Comparison of ENCODE assay signal across 13 cellular contexts in genomic region chr11:61401558-61401957, GRCh38. TPM values are rescaled to one million over a fixed set of nuclear protein-coding genes. Genes with fewer than 3 reads are reported as not detected.
DNase-seq lines count a peak whose midpoint lies in the region; ATAC-seq, FAIRE-seq and TF ChIP-seq lines count a peak whose summit lies in the region.
"Had no signal": no experiment of that assay in that cellular context is flagged by ENCODE, and none has a peak within 500 bp of the region (broad histone marks: within the 10 kb centered on the region; RNA-seq: fewer than 3 reads in every experiment).

No MANE protein-coding gene starts in this region.

- H4K20me1 ChIP-seq in HepG2 (ENCODE audit: insufficient read depth, low read length) (no peaks in the 10 kb centered on the region), HCT116 (ENCODE audit: insufficient read depth) (no peaks in the 10 kb centered on the region)

- TF ChIP-seq RAD21 in HepG2 (CRISPR knock-in tag; IDR thresholded peaks at IDR 0.05) = no peak
- no peak for TF ChIP-seq RAD21 in HCT116 (IDR thresholded peaks at IDR 0.05; ENCODE audit: low read depth)

- POLR2A ChIA-PET in HepG2 (lab: Yijun Ruan, JAX) = interaction anchor here (1.3 to 4.5 kb wide), 7 partner anchors 9 to 66 kb away, joined by 4 to 35 read pairs (median 8); partner anchors contain the start of genes CPSF7, CYB561A3, SDHAF2 and TMEM216
- POLR2A ChIA-PET in HCT116 (lab: Charles Lee) = interaction anchor here (1.1 to 1.7 kb wide), 4 partner anchors 9 to 66 kb away, joined by 4 to 8 read pairs (median 6); partner anchors contain the start of genes CPSF7, SDHAF2 and TMEM216

- peak overlapping the region in 4 of 6 donors; percentile 36 to 76 (median 62) for H3K27ac Mint-ChIP-seq in immature natural killer cell
- H3K27ac Mint-ChIP-seq in stimulated activated effector memory CD8-positive, alpha-beta T cell treated with anti-CD3 and anti-CD28 coated beads, Interleukin-12 subunit alpha, Interleukin-12 subunit beta, amount 100 ng/mL, for 72 hours = peak overlapping the region; percentile 77

- peaks cover 31 to 53% of the 10 kb centered on the region in 2 experiments for H3K36me3 ChIP-seq in HepG2 (replicated peaks in 1 of 2; ENCODE audit: control insufficient read depth in 1 of 2, insufficient read depth in 2 of 2, low read length in 2 of 2)
- peaks cover 0 to 46% (median 20%) of the 10 kb centered on the region in 4 donors for H3K36me3 ChIP-seq in right lobe of liver
- peaks cover 32 to 35% of the 10 kb centered on the region in 2 experiments; a peak in 3 of 4 replicates for H3K36me3 ChIP-seq in HCT116 (ENCODE audit: control insufficient read depth in 1 of 2, insufficient read depth in 2 of 2, low read length in 2 of 2)

- H3K27me3 ChIP-seq in HepG2 (ENCODE audit: control insufficient read depth in 1 of 2, insufficient read depth in 2 of 2, low read length in 2 of 2) (no peaks in the 10 kb centered on the region), right lobe of liver (no peaks in the 10 kb centered on the region), HCT116 (ENCODE audit: insufficient read depth, low read length) (no peaks in the 10 kb centered on the region)

- H3K9me3 ChIP-seq in HepG2 (ENCODE audit: low read length) (no peaks in the 10 kb centered on the region), right lobe of liver (no peaks in the 10 kb centered on the region), HCT116 (ENCODE audit: control insufficient read depth in 1 of 2, insufficient read depth in 1 of 2, low read depth in 1 of 2, low read length in 2 of 2) (no peaks in the 10 kb centered on the region)

- TF ChIP-seq POLR2A in HepG2 (IDR thresholded peaks at IDR 0.05; ENCODE audit: insufficient read depth in 1 of 2, low read depth in 2 of 2, low read length in 2 of 2) = no peak
- no peak for TF ChIP-seq POLR2A in right lobe of liver (IDR thresholded peaks at IDR 0.05)
- no peak for TF ChIP-seq POLR2A in HCT116 (IDR thresholded peaks at IDR 0.05; ENCODE audit: borderline replicate concordance, extremely low read depth, insufficient read depth, insufficient read length)

- no peaks in the 10 kb centered on the region for H3K9me3 Mint-ChIP-seq in immature natural killer cell
- no peaks in the 10 kb centered on the region for H3K9me3 Mint-ChIP-seq in stimulated activated effector memory CD8-positive, alpha-beta T cell treated with anti-CD3 and anti-CD28 coated beads, Interleukin-12 subunit alpha, Interleukin-12 subunit beta, amount 100 ng/mL, for 72 hours
- H3K9me3 Mint-ChIP-seq: H9 had no signal

- H3K9ac ChIP-seq in HepG2 (ENCODE audit: insufficient read depth, low read depth, low read length) (no peak overlapping the region), HCT116 (ENCODE audit: low read length) (no peak overlapping the region)

- H2AFZ ChIP-seq in HepG2 (ENCODE audit: low read length) = no peak overlapping the region
- no peak overlapping the region for H2AFZ ChIP-seq in HCT116 (ENCODE audit: low read depth, low read length, poor library complexity, severe bottlenecking)

- peaks cover 0 to 14% of the 10 kb centered on the region in 2 donors for H3K4me1 Mint-ChIP-seq in immature natural killer cell
- H3K4me1 Mint-ChIP-seq in stimulated activated effector memory CD8-positive, alpha-beta T cell treated with anti-CD3 and anti-CD28 coated beads, Interleukin-12 subunit alpha, Interleukin-12 subunit beta, amount 100 ng/mL, for 72 hours = no peaks in the 10 kb centered on the region
- H3K4me1 Mint-ChIP-seq: H9 had no signal

- no peak for TF ChIP-seq EP300 in HepG2 (IDR thresholded peaks at IDR 0.05; ENCODE audit: low read depth in 2 of 2, low read length in 2 of 2)
- no peak for TF ChIP-seq EP300 in HepG2 (CRISPR knock-in tag; IDR thresholded peaks at IDR 0.05; ENCODE audit: borderline replicate concordance)

- H3K4me1 ChIP-seq in HepG2 (ENCODE audit: insufficient read depth, low read length) (no peaks in the 10 kb centered on the region), right lobe of liver (no peaks in the 10 kb centered on the region), HCT116 (ENCODE audit: control insufficient read depth in 1 of 2, insufficient read depth in 2 of 2, low read length in 2 of 2) (no peaks in the 10 kb centered on the region)

- WGBS in HepG2 (ENCODE audit: low lambda C conversion rate) = 95% methylated on average over 2 of the region's 2 CpGs
- WGBS in right lobe of liver (ENCODE audit: insufficient coverage, low coverage, low lambda C conversion rate, missing lambda C conversion rate) = 100% methylated on average over 2 of the region's 2 CpGs

- FAIRE-seq in HepG2 (lab: Jason Lieb, UNC) (no peak), RCC 7860 (lab: Jason Lieb, UNC) (no peak)

- RAD21 ChIA-PET in HCT116 (lab: Charles Lee; ENCODE audit: low non-redundant PET in 1 of 2, low total read pairs in 2 of 2, uncharacterized antibody in 2 of 2, unreplicated experiment in 2 of 2) = no interaction called here

- in situ Hi-C loops in HepG2 (cut with HindIII; ENCODE audit: extremely low pct_ligation_motif_present, low pct_unique_long_range_greater_than_20kb) = no loop called here

- peaks cover 4 to 44% (median 12%) of the 10 kb centered on the region in 3 donors for H3K36me3 Mint-ChIP-seq in immature natural killer cell
- H3K36me3 Mint-ChIP-seq in stimulated activated effector memory CD8-positive, alpha-beta T cell treated with anti-CD3 and anti-CD28 coated beads, Interleukin-12 subunit alpha, Interleukin-12 subunit beta, amount 100 ng/mL, for 72 hours = peaks cover 89% of the 10 kb centered on the region

- intact Hi-C loops in HepG2 (cut with micrococcal nuclease; ENCODE audit: unreplicated experiment) = no loop called here
- intact Hi-C loops in right lobe of liver (cut with DNase I) = no loop called here
- intact Hi-C loops in HCT116 (cut with micrococcal nuclease) = no loop called here

- H3K27ac ChIP-seq in HepG2 (ENCODE audit: extremely low read length, insufficient read depth, low read length) = no peak overlapping the region
- no peak overlapping the region for H3K27ac ChIP-seq in right lobe of liver
- no peak overlapping the region for H3K27ac ChIP-seq in HCT116 (ENCODE audit: low read depth, low read length)

- no peak for DNase-seq in HepG2 (ENCODE audit: low spot score)
- DNase-seq in right lobe of liver = no peak
- no peak for DNase-seq in HCT116 (ENCODE audit: low read depth, low spot score)
- DNase-seq in immature natural killer cell = no peak
- DNase-seq in stimulated activated effector memory CD8-positive, alpha-beta T cell treated with anti-CD3 and anti-CD28 coated beads, Interleukin-12 subunit alpha, Interleukin-12 subunit beta, amount 100 ng/mL, for 72 hours (ENCODE audit: low spot score in 2 of 2) = no peak
- no peak for DNase-seq in NCI-H748 (lab: John Stamatoyannopoulos, UW; ENCODE audit: unreplicated experiment)
- DNase-seq in middle frontal gyrus (ENCODE audit: extremely low spot score, low spot score) = no peak
- DNase-seq in RCC 7860 (ENCODE audit: low spot score) = no peak
- DNase-seq: H9, IMR-90, NCI-H146, NCI-H226, NCI-H526 had no signal

- no peak overlapping the region for H3K4me3 ChIP-seq in HepG2 (replicated peaks in 1 of 3; ENCODE audit: insufficient read depth in 1 of 3, low read depth in 2 of 3, low read length in 3 of 3)
- H3K4me3 ChIP-seq in right lobe of liver = no peak overlapping the region
- H3K4me3 ChIP-seq in HCT116 (replicated peaks in 1 of 2; ENCODE audit: low read depth in 1 of 2, low read length in 2 of 2) = no peak overlapping the region

- no peaks in the 10 kb centered on the region for H3K9me2 ChIP-seq in HCT116 (ENCODE audit: insufficient read depth)

- H3K4me2 ChIP-seq in HepG2 (ENCODE audit: low read depth, low read length) (no peak overlapping the region), HCT116 (ENCODE audit: low read length) (no peak overlapping the region)

- CTCF ChIA-PET in HepG2 (lab: Yijun Ruan, JAX; ENCODE audit: low intra/inter-chr PET ratio, low total read pairs) = no interaction called here
- CTCF ChIA-PET in HCT116 (lab: Charles Lee) = interaction anchor here (1.0 to 1.7 kb wide), 2 partner anchors 16 to 65 kb away, joined by 3 to 5 read pairs; no protein-coding TSS in a partner anchor

- BruUV-seq in HepG2 (replicated peaks; lab: Mats Ljungman, UMichigan) (no TSS peak), HCT116 (replicated peaks; lab: Mats Ljungman, UMichigan) (no TSS peak)

- H3K79me2 ChIP-seq in HepG2 (ENCODE audit: insufficient read depth, low read length) (no peaks in the 10 kb centered on the region), HCT116 (ENCODE audit: insufficient read depth, low read length) (peaks cover 6% of the 10 kb centered on the region; the same call in 1 of the 2 replicates)

- H3K4me3 Mint-ChIP-seq in immature natural killer cell = no peak overlapping the region
- H3K4me3 Mint-ChIP-seq in stimulated activated effector memory CD8-positive, alpha-beta T cell treated with anti-CD3 and anti-CD28 coated beads, Interleukin-12 subunit alpha, Interleukin-12 subunit beta, amount 100 ng/mL, for 72 hours = no peak overlapping the region
- H3K4me3 Mint-ChIP-seq: H9 had no signal

- no peak for ATAC-seq in HepG2
- no peak for ATAC-seq in right lobe of liver
- no peak; the same call in 1 of the 2 replicates for ATAC-seq in HCT116
- ATAC-seq in stimulated activated effector memory CD8-positive, alpha-beta T cell treated with anti-CD3 and anti-CD28 coated beads, Interleukin-12 subunit alpha, Interleukin-12 subunit beta, amount 100 ng/mL, for 72 hours = no peak

- TF ChIP-seq CTCF in HepG2 (CRISPR knock-in tag; IDR thresholded peaks at IDR 0.05) = no peak
- TF ChIP-seq CTCF in right lobe of liver (IDR thresholded peaks at IDR 0.05) = no peak
- no peak for TF ChIP-seq CTCF in HCT116 (IDR thresholded peaks at IDR 0.05 in 2 of 3, conservative IDR thresholded peaks at IDR 0.05 in 1 of 3; ENCODE audit: borderline replicate concordance in 1 of 3, insufficient read depth in 1 of 3, low read depth in 2 of 3, low read length in 2 of 3)

- H3K27me3 Mint-ChIP-seq in immature natural killer cell (ENCODE audit: low read depth in 3 of 3) = peaks cover 0 to 2% (median 1%) of the 10 kb centered on the region in 3 donors

RNA-seq across cellular contexts. Expression of gene TMEM216, which starts 9.2 kb away (rescaled TPM):
- total RNA-seq in HepG2 (2016; rRNA removed; fragmentation: Illumina TruSeq; extraction: Trizol) (25.2 and 25.4 TPM in 2 replicates), right lobe of liver (1 to 10 TPM; 1.7 to 3.9 (median 2.0) TPM), HCT116 (2021; ENCODE audit: unreplicated experiment) (13.7 TPM)
- total RNA-seq in HepG2 (2016; cell fraction: cytosol; rRNA removed; fragmentation: Illumina TruSeq; extraction: Trizol; ENCODE audit: low read depth) = 33.0 and 38.9 TPM in 2 replicates
- total RNA-seq in HepG2 (2016; cell fraction: insoluble cytoplasmic fraction; rRNA removed; fragmentation: Illumina TruSeq; extraction: Trizol) = 23.9 and 27.8 TPM in 2 replicates
- total RNA-seq in HepG2 (2016; cell fraction: membrane; rRNA removed; fragmentation: Illumina TruSeq; extraction: Trizol) = 43.9 and 52.8 TPM in 2 replicates
- total RNA-seq in HepG2 (2016; cell fraction: nucleus; rRNA removed; fragmentation: Illumina TruSeq; extraction: Trizol) = 15.8 and 17.5 TPM in 2 replicates
- polyA plus RNA-seq in HepG2 (2011; rRNA removed) (53.7 and 60.1 TPM in 2 replicates), immature natural killer cell (10 to 100 TPM; 49.8 to 63.7 (median 51.1) TPM)
- 44.7 and 56.5 TPM in 2 replicates for polyA plus RNA-seq in HepG2 (2011; cell fraction: cytosol; rRNA removed)
- 20.0 and 25.6 TPM in 2 replicates for polyA plus RNA-seq in HepG2 (2011; cell fraction: nucleus; rRNA removed)
- polyA plus RNA-seq in HepG2 (2012) = 17.5 and 21.3 TPM in 2 replicates
- polyA plus RNA-seq in HepG2 (2016; cell fraction: cytosol; fragmentation: Illumina TruSeq; extraction: Trizol; ENCODE audit: low read depth) = 45.4 and 52.3 TPM in 2 replicates
- polyA plus RNA-seq in HepG2 (2016; cell fraction: insoluble cytoplasmic fraction; fragmentation: Illumina TruSeq; extraction: Trizol; ENCODE audit: low read depth) = 31.2 and 31.8 TPM in 2 replicates
- polyA plus RNA-seq in HepG2 (2016; cell fraction: membrane; fragmentation: Illumina TruSeq; extraction: Trizol; ENCODE audit: low read depth) = 53.1 and 57.7 TPM in 2 replicates
- polyA plus RNA-seq in HepG2 (2016; cell fraction: nucleus; fragmentation: Illumina TruSeq; extraction: Trizol; ENCODE audit: insufficient read depth, low read depth) = 33.0 and 35.6 TPM in 2 replicates
- polyA minus RNA-seq in HepG2 (2011; rRNA and poly(A)+ RNA removed; ENCODE audit: low replicate concordance) = 13.9 and 44.9 TPM in 2 replicates
- polyA minus RNA-seq in HepG2 (2011; cell fraction: cytosol; rRNA and poly(A)+ RNA removed) = 11.1 and 12.6 TPM in 2 replicates
- 11.3 and 19.4 TPM in 2 replicates for polyA minus RNA-seq in HepG2 (2011; cell fraction: nucleus; rRNA and poly(A)+ RNA removed)
- polyA plus RNA-seq in HCT116 (2012) = 21.1 and 23.5 TPM in 2 replicates

RNA-seq across cellular contexts. Expression of gene CPSF7, which starts 28.2 kb away (rescaled TPM):
- total RNA-seq in HepG2 (2016; rRNA removed; fragmentation: Illumina TruSeq; extraction: Trizol) (29.4 and 34.1 TPM in 2 replicates), right lobe of liver (10 to 100 TPM; 16.7 to 52.0 (median 31.7) TPM), HCT116 (2021; ENCODE audit: unreplicated experiment) (110 TPM)
- 7.3 and 8.6 TPM in 2 replicates for total RNA-seq in HepG2 (2016; cell fraction: cytosol; rRNA removed; fragmentation: Illumina TruSeq; extraction: Trizol; ENCODE audit: low read depth)
- total RNA-seq in HepG2 (2016; cell fraction: insoluble cytoplasmic fraction; rRNA removed; fragmentation: Illumina TruSeq; extraction: Trizol) = 25.4 and 37.8 TPM in 2 replicates
- total RNA-seq in HepG2 (2016; cell fraction: membrane; rRNA removed; fragmentation: Illumina TruSeq; extraction: Trizol) = 19.4 and 20.2 TPM in 2 replicates
- total RNA-seq in HepG2 (2016; cell fraction: nucleus; rRNA removed; fragmentation: Illumina TruSeq; extraction: Trizol) = 48.4 and 51.2 TPM in 2 replicates
- polyA plus RNA-seq in HepG2 (2011; rRNA removed) (36.8 and 40.6 TPM in 2 replicates), immature natural killer cell (10 to 100 TPM; 11.9 to 34.0 (median 14.8) TPM)
- 16.4 and 19.7 TPM in 2 replicates for polyA plus RNA-seq in HepG2 (2011; cell fraction: cytosol; rRNA removed)
- polyA plus RNA-seq in HepG2 (2011; cell fraction: nucleus; rRNA removed) = 110 and 125 TPM in 2 replicates
- 47.5 and 48.9 TPM in 2 replicates for polyA plus RNA-seq in HepG2 (2012)
- polyA plus RNA-seq in HepG2 (2016; cell fraction: cytosol; fragmentation: Illumina TruSeq; extraction: Trizol; ENCODE audit: low read depth) = 3.7 and 4.1 TPM in 2 replicates
- polyA plus RNA-seq in HepG2 (2016; cell fraction: insoluble cytoplasmic fraction; fragmentation: Illumina TruSeq; extraction: Trizol; ENCODE audit: low read depth) = 36.9 and 49.6 TPM in 2 replicates
- 13.1 and 15.0 TPM in 2 replicates for polyA plus RNA-seq in HepG2 (2016; cell fraction: membrane; fragmentation: Illumina TruSeq; extraction: Trizol; ENCODE audit: low read depth)
- 151 and 159 TPM in 2 replicates for polyA plus RNA-seq in HepG2 (2016; cell fraction: nucleus; fragmentation: Illumina TruSeq; extraction: Trizol; ENCODE audit: insufficient read depth, low read depth)
- 43.6 and 128 TPM in 2 replicates for polyA minus RNA-seq in HepG2 (2011; rRNA and poly(A)+ RNA removed; ENCODE audit: low replicate concordance)
- 14.5 and 17.3 TPM in 2 replicates for polyA minus RNA-seq in HepG2 (2011; cell fraction: cytosol; rRNA and poly(A)+ RNA removed)
- polyA minus RNA-seq in HepG2 (2011; cell fraction: nucleus; rRNA and poly(A)+ RNA removed) = 56.7 and 63.0 TPM in 2 replicates
- polyA plus RNA-seq in HCT116 (2012) = 48.9 and 58.1 TPM in 2 replicates

RNA-seq across cellular contexts. Expression of gene SDHAF2, which starts 28.4 kb away (rescaled TPM):
- 44.2 and 53.3 TPM in 2 replicates for total RNA-seq in HepG2 (2016; rRNA removed; fragmentation: Illumina TruSeq; extraction: Trizol)
- total RNA-seq in HepG2 (2016; cell fraction: cytosol; rRNA removed; fragmentation: Illumina TruSeq; extraction: Trizol; ENCODE audit: low read depth) = 30.3 and 32.6 TPM in 2 replicates
- total RNA-seq in HepG2 (2016; cell fraction: insoluble cytoplasmic fraction; rRNA removed; fragmentation: Illumina TruSeq; extraction: Trizol) = 44.0 and 50.9 TPM in 2 replicates
- total RNA-seq in HepG2 (2016; cell fraction: membrane; rRNA removed; fragmentation: Illumina TruSeq; extraction: Trizol) = 39.7 and 41.1 TPM in 2 replicates
- total RNA-seq in HepG2 (2016; cell fraction: nucleus; rRNA removed; fragmentation: Illumina TruSeq; extraction: Trizol) = 25.6 and 36.2 TPM in 2 replicates
- 70.4 and 70.5 TPM in 2 replicates for polyA plus RNA-seq in HepG2 (2011; rRNA removed)
- polyA plus RNA-seq in HepG2 (2011; cell fraction: cytosol; rRNA removed) = 81.8 and 87.8 TPM in 2 replicates
- 26.5 and 33.7 TPM in 2 replicates for polyA plus RNA-seq in HepG2 (2011; cell fraction: nucleus; rRNA removed)
- 25.1 and 33.9 TPM in 2 replicates for polyA plus RNA-seq in HepG2 (2012)
- 25.0 and 26.0 TPM in 2 replicates for polyA plus RNA-seq in HepG2 (2016; cell fraction: cytosol; fragmentation: Illumina TruSeq; extraction: Trizol; ENCODE audit: low read depth)
- 65.1 and 67.8 TPM in 2 replicates for polyA plus RNA-seq in HepG2 (2016; cell fraction: insoluble cytoplasmic fraction; fragmentation: Illumina TruSeq; extraction: Trizol; ENCODE audit: low read depth)
- 38.0 and 41.3 TPM in 2 replicates for polyA plus RNA-seq in HepG2 (2016; cell fraction: membrane; fragmentation: Illumina TruSeq; extraction: Trizol; ENCODE audit: low read depth)
- 48.1 and 64.5 TPM in 2 replicates for polyA plus RNA-seq in HepG2 (2016; cell fraction: nucleus; fragmentation: Illumina TruSeq; extraction: Trizol; ENCODE audit: insufficient read depth, low read depth)
- polyA minus RNA-seq in HepG2 (2011; rRNA and poly(A)+ RNA removed; ENCODE audit: low replicate concordance) = 102 and 166 TPM in 2 replicates
- polyA minus RNA-seq in HepG2 (2011; cell fraction: cytosol; rRNA and poly(A)+ RNA removed) = 21.2 and 24.1 TPM in 2 replicates
- polyA minus RNA-seq in HepG2 (2011; cell fraction: nucleus; rRNA and poly(A)+ RNA removed) = 54.1 and 63.3 TPM in 2 replicates
- 10 to 100 TPM; 17.7 to 62.5 (median 23.3) TPM for total RNA-seq in right lobe of liver
- total RNA-seq in HCT116 (2021; ENCODE audit: unreplicated experiment) = 34.0 TPM
- polyA plus RNA-seq in HCT116 (2012) = 32.8 and 36.5 TPM in 2 replicates
- polyA plus RNA-seq in immature natural killer cell = 100 to 1,000 TPM in 2 of 3 donors, 10 to 100 TPM in 1; 93.7 to 129 (median 118) TPM

RNA-seq across cellular contexts. Expression of gene TMEM138, which starts 39.4 kb away (rescaled TPM):
- total RNA-seq in HepG2 (2016; rRNA removed; fragmentation: Illumina TruSeq; extraction: Trizol) = 29.7 and 43.5 TPM in 2 replicates
- total RNA-seq in HepG2 (2016; cell fraction: cytosol; rRNA removed; fragmentation: Illumina TruSeq; extraction: Trizol; ENCODE audit: low read depth) = 51.3 and 54.5 TPM in 2 replicates
- 30.1 and 40.0 TPM in 2 replicates for total RNA-seq in HepG2 (2016; cell fraction: insoluble cytoplasmic fraction; rRNA removed; fragmentation: Illumina TruSeq; extraction: Trizol)
- total RNA-seq in HepG2 (2016; cell fraction: membrane; rRNA removed; fragmentation: Illumina TruSeq; extraction: Trizol) = 36.1 and 36.5 TPM in 2 replicates
- 41.2 and 47.0 TPM in 2 replicates for total RNA-seq in HepG2 (2016; cell fraction: nucleus; rRNA removed; fragmentation: Illumina TruSeq; extraction: Trizol)
- 51.0 and 61.0 TPM in 2 replicates for polyA plus RNA-seq in HepG2 (2011; rRNA removed)
- 21.8 and 35.0 TPM in 2 replicates for polyA plus RNA-seq in HepG2 (2011; cell fraction: cytosol; rRNA removed)
- polyA plus RNA-seq in HepG2 (2011; cell fraction: nucleus; rRNA removed) = 63.4 and 76.1 TPM in 2 replicates
- 17.6 and 19.2 TPM in 2 replicates for polyA plus RNA-seq in HepG2 (2012)
- 15.5 and 18.0 TPM in 2 replicates for polyA plus RNA-seq in HepG2 (2016; cell fraction: cytosol; fragmentation: Illumina TruSeq; extraction: Trizol; ENCODE audit: low read depth)
- 42.8 and 45.1 TPM in 2 replicates for polyA plus RNA-seq in HepG2 (2016; cell fraction: insoluble cytoplasmic fraction; fragmentation: Illumina TruSeq; extraction: Trizol; ENCODE audit: low read depth)
- 24.2 and 30.4 TPM in 2 replicates for polyA plus RNA-seq in HepG2 (2016; cell fraction: membrane; fragmentation: Illumina TruSeq; extraction: Trizol; ENCODE audit: low read depth)
- polyA plus RNA-seq in HepG2 (2016; cell fraction: nucleus; fragmentation: Illumina TruSeq; extraction: Trizol; ENCODE audit: insufficient read depth, low read depth) = 85.3 and 100 TPM in 2 replicates
- 50.4 and 173 TPM in 2 replicates for polyA minus RNA-seq in HepG2 (2011; rRNA and poly(A)+ RNA removed; ENCODE audit: low replicate concordance)
- 9.5 and 9.6 TPM in 2 replicates for polyA minus RNA-seq in HepG2 (2011; cell fraction: cytosol; rRNA and poly(A)+ RNA removed)
- polyA minus RNA-seq in HepG2 (2011; cell fraction: nucleus; rRNA and poly(A)+ RNA removed) = 41.6 and 57.1 TPM in 2 replicates
- 10 to 100 TPM; 18.2 to 41.0 (median 26.4) TPM for total RNA-seq in right lobe of liver
- total RNA-seq in HCT116 (2021; ENCODE audit: unreplicated experiment) = 45.0 TPM
- 25.5 and 37.8 TPM in 2 replicates for polyA plus RNA-seq in HCT116 (2012)
- polyA plus RNA-seq in immature natural killer cell = 10 to 100 TPM; 28.4 to 61.4 (median 57.5) TPM

RNA-seq across cellular contexts. Expression of gene CYB561A3, which starts 39.9 kb away (rescaled TPM):
- total RNA-seq in HepG2 (2016; rRNA removed; fragmentation: Illumina TruSeq; extraction: Trizol) (11.5 and 14.9 TPM in 2 replicates), right lobe of liver (10 to 100 TPM; 25.6 to 41.8 (median 35.2) TPM), HCT116 (2021; ENCODE audit: unreplicated experiment) (34.1 TPM)
- 5.6 and 5.9 TPM in 2 replicates for total RNA-seq in HepG2 (2016; cell fraction: cytosol; rRNA removed; fragmentation: Illumina TruSeq; extraction: Trizol; ENCODE audit: low read depth)
- total RNA-seq in HepG2 (2016; cell fraction: insoluble cytoplasmic fraction; rRNA removed; fragmentation: Illumina TruSeq; extraction: Trizol) = 11.8 and 15.0 TPM in 2 replicates
- total RNA-seq in HepG2 (2016; cell fraction: membrane; rRNA removed; fragmentation: Illumina TruSeq; extraction: Trizol) = 15.7 and 17.1 TPM in 2 replicates
- 11.9 and 12.4 TPM in 2 replicates for total RNA-seq in HepG2 (2016; cell fraction: nucleus; rRNA removed; fragmentation: Illumina TruSeq; extraction: Trizol)
- polyA plus RNA-seq in HepG2 (2011; rRNA removed) (11.4 and 14.7 TPM in 2 replicates), immature natural killer cell (100 to 1,000 TPM in 1 of 3 donors, 10 to 100 TPM in 2; 63.8 to 128 (median 64.5) TPM)
- polyA plus RNA-seq in HepG2 (2011; cell fraction: cytosol; rRNA removed) = 19.7 and 21.5 TPM in 2 replicates
- polyA plus RNA-seq in HepG2 (2011; cell fraction: nucleus; rRNA removed) = 30.1 and 37.5 TPM in 2 replicates
- 10.9 and 13.2 TPM in 2 replicates for polyA plus RNA-seq in HepG2 (2012)
- polyA plus RNA-seq in HepG2 (2016; cell fraction: cytosol; fragmentation: Illumina TruSeq; extraction: Trizol; ENCODE audit: low read depth) = 4.6 and 6.4 TPM in 2 replicates
- polyA plus RNA-seq in HepG2 (2016; cell fraction: insoluble cytoplasmic fraction; fragmentation: Illumina TruSeq; extraction: Trizol; ENCODE audit: low read depth) = 8.9 and 11.0 TPM in 2 replicates
- 11.1 and 11.3 TPM in 2 replicates for polyA plus RNA-seq in HepG2 (2016; cell fraction: membrane; fragmentation: Illumina TruSeq; extraction: Trizol; ENCODE audit: low read depth)
- polyA plus RNA-seq in HepG2 (2016; cell fraction: nucleus; fragmentation: Illumina TruSeq; extraction: Trizol; ENCODE audit: insufficient read depth, low read depth) = 20.3 and 20.7 TPM in 2 replicates
- 41.4 and 173 TPM in 2 replicates for polyA minus RNA-seq in HepG2 (2011; rRNA and poly(A)+ RNA removed; ENCODE audit: low replicate concordance)
- polyA minus RNA-seq in HepG2 (2011; cell fraction: cytosol; rRNA and poly(A)+ RNA removed) = 4.7 and 8.0 TPM in 2 replicates
- polyA minus RNA-seq in HepG2 (2011; cell fraction: nucleus; rRNA and poly(A)+ RNA removed) = 9.4 and 9.7 TPM in 2 replicates
- polyA plus RNA-seq in HCT116 (2012) = 20.8 and 21.6 TPM in 2 replicates

Comparison
In these comparisons a context has a peak if more than half of its experiments do, and no peak if none do; other contexts are left out.
1. Of the 20 proteins assayed by ChIP-seq in both HepG2 and HCT116: peak only in HepG2: POLR2AphosphoS5; only in HCT116: SIN3A; in both: none; in neither: 18.